Comparison of ENCODE assay signal across 8 cellular contexts in the genomic region with DNA sequence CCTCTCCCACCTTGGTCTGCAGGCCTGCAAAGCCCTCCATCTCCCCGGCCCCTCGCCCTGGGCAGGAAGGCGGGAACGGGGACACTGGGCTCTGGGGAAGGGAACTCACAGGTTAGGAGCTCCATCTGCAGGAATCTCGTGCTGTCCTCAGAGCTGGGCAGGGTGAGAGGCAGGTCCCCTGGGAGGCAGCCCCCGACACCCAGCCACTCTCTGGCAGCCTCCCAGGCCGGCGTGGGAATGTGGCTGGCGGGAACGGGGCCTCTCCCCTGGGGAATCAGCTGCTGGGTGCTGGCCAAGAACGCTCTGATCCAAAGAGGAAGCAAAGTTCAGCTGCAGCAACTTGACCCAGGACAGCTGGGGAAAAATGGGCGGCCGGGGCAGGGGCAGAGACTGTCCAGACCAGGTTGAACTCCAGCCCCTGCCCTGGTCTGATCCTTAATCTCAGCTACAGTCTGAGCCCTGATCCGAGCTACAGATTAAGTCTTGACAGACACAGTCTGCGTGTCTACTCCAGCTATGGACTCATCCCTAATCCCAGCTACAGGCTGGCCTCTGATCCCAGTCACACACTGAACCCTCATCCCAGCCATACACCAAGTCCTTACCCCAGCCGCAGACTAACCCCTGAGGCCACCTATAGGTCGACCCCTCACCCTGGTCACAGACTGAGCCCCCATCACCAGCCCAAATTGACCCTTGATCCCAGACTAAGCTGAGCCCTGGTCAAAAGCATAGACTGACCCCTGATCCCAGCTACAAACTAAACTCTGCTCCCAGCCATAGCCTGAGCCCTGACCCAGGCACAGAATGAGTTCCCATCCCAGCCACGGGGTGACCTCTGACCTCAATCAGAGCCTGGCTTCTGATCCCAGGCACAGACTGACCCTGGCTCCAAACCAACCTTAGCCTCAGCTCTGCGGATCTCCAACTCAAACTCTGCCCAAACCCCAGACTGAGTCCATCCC. TPM values are rescaled to one million over a fixed set of nuclear protein-coding genes. Genes with fewer than 3 reads are reported as not detected.
DNase-seq lines count a peak whose midpoint lies in the region; ATAC-seq, FAIRE-seq and TF ChIP-seq lines count a peak whose summit lies in the region.

No MANE protein-coding gene starts in this region.

- H3K27ac ChIP-seq in lower lobe of right lung: peak overlapping the region; percentile 43

- no peaks in the 10 kb centered on the region for H3K9me3 ChIP-seq in lower lobe of right lung

- peaks cover 63% of the 10 kb centered on the region for H3K4me1 ChIP-seq in lower lobe of right lung

- DNase-seq in COLO829 (ENCODE audit: low spot score) (peak; percentile 71), LHCN-M2 (ENCODE audit: low read depth) (peak; percentile 45), bronchial epithelial cell (ENCODE audit: low read depth) (peak; percentile 41), lower lobe of right lung (peak; percentile 86), GOT3 (lab: John Stamatoyannopoulos, UW) (no peak), GDM1 (lab: John Stamatoyannopoulos, UW) (no peak)

- no peaks in the 10 kb centered on the region for H3K36me3 ChIP-seq in bronchial epithelial cell (ENCODE audit: control insufficient read depth, insufficient read depth, low read length)
- no peaks in the 10 kb centered on the region for H3K36me3 ChIP-seq in lower lobe of right lung

- intact Hi-C loops in lower lobe of right lung (cut with DNase I): no loop called here

- H3K4me3 ChIP-seq in bronchial epithelial cell (ENCODE audit: low read depth, low read length): no peak overlapping the region
- no peak overlapping the region for H3K4me3 ChIP-seq in lower lobe of right lung

- H3K27me3 ChIP-seq in bronchial epithelial cell (ENCODE audit: control insufficient read depth, insufficient read depth, low read length) (no peaks in the 10 kb centered on the region), lower lobe of right lung (ENCODE audit: low read depth) (no peaks in the 10 kb centered on the region)

- ATAC-seq in lower lobe of right lung (peak; percentile 48 to 59), GM18519 (IDR thresholded peaks at IDR 0.05; ENCODE audit: low FRiP score, unreplicated experiment) (no peak), HG03045 (IDR thresholded peaks at IDR 0.05; ENCODE audit: unreplicated experiment) (no peak)

- TF ChIP-seq CTCF in bronchial epithelial cell (IDR thresholded peaks at IDR 0.05; ENCODE audit: insufficient read depth, low read length, severe bottlenecking) (peak; percentile 69), lower lobe of right lung (IDR thresholded peaks at IDR 0.05) (peak; percentile 49)

- FAIRE-seq in bronchial epithelial cell (lab: Jason Lieb, UNC): no peak

RNA-seq across cellular contexts. Expression of a gene that starts 37.3 kb away (rescaled TPM):
- total RNA-seq in LHCN-M2 (2014; rRNA removed) (7.6 and 8.9 TPM in 2 replicates), bronchial epithelial cell (11.8 and 18.1 TPM in 2 replicates), lower lobe of right lung (230 TPM)
- polyA plus RNA-seq in LHCN-M2 (2012): 8.7 TPM

Comparison
In these comparisons a context has a peak if more than half of its experiments do, and no peak if none do; other contexts are left out.
1. DNase-seq: peak in COLO829 (single experiment), LHCN-M2 (single experiment), bronchial epithelial cell (single experiment) and lower lobe of right lung (single experiment); none in GOT3 (single experiment) and GDM1 (single experiment).
2. ATAC-seq: peak in lower lobe of right lung (2 of 2); none in GM18519 (single experiment) and HG03045 (single experiment).
3. RNA of a gene that starts 37.3 kb away (total RNA-seq): 230 TPM in lower lobe of right lung (single experiment); 11.8 to 18.1 TPM in bronchial epithelial cell and 7.6 to 8.9 TPM in LHCN-M2; every median in the first group is over 10 times any median in the second.